ENCODE assay signal across 15 cellular contexts in genomic region chr18:55243255-55243654, GRCh38.
DNase-seq lines count a peak whose midpoint lies in the region; ATAC-seq and TF ChIP-seq lines count a peak whose summit lies in the region.
"Had no signal": no experiment of that assay in that cellular context is flagged by ENCODE, and none has a peak within 500 bp of the region (broad histone marks: within the 10 kb centered on the region; RNA-seq: fewer than 3 reads in every experiment).

No MANE protein-coding gene starts in this region.

- no peak for ATAC-seq in right cardiac atrium
- ATAC-seq in left ventricle myocardium superior, result no peak
- ATAC-seq in GM18861 (IDR thresholded peaks at IDR 0.05; ENCODE audit: unreplicated experiment), result no peak
- ATAC-seq: Panc1 had no signal

- H3K27me3 ChIP-seq in right cardiac atrium (ENCODE audit: control insufficient read depth, insufficient read depth), result no peaks in the 10 kb centered on the region
- H3K27me3 ChIP-seq in esophagus muscularis mucosa, result no peaks in the 10 kb centered on the region
- no peaks in the 10 kb centered on the region for H3K27me3 ChIP-seq in skeletal muscle tissue (ENCODE audit: control insufficient read depth in 3 of 3, insufficient read depth in 3 of 3, low read length in 3 of 3)

- H3K36me3 ChIP-seq in esophagus muscularis mucosa, result peaks cover 0 to 23% (median 0%) of the 10 kb centered on the region in 4 donors
- H3K36me3 ChIP-seq in skeletal muscle tissue (ENCODE audit: control insufficient read depth in 3 of 3, insufficient read depth in 3 of 3, low read length in 3 of 3), result peaks cover 2 to 7% (median 4%) of the 10 kb centered on the region in 3 donors

- DNase-seq in right cardiac atrium (no peak), left ventricle myocardium superior (no peak), esophagus muscularis mucosa (ENCODE audit: extremely low spot score) (no peak), NCI-H748 (lab: John Stamatoyannopoulos, UW; ENCODE audit: unreplicated experiment) (no peak), AML-193 (lab: John Stamatoyannopoulos, UW) (no peak), GF-D8 (lab: John Stamatoyannopoulos, UW) (no peak)
- DNase-seq: activated CD4-positive, alpha-beta T cell treated with anti-CD3 and anti-CD28 coated beads, Interleukin-2, amount 50 U/mL, for 1 hour; activated naive CD4-positive, alpha-beta T cell treated with anti-CD3 and anti-CD28 coated beads, Interleukin-2, amount 50 U/mL, for 16 hours; effector CD8-positive, alpha-beta T cell; Kasumi-1; NCI-H1417 treated with DMSO at 0.1 percent for 48 hours; NCI-H2171 had no signal

- H3K9me3 ChIP-seq in right cardiac atrium (ENCODE audit: control insufficient read depth, low read length), result no peaks in the 10 kb centered on the region
- H3K9me3 ChIP-seq in esophagus muscularis mucosa, result no peaks in the 10 kb centered on the region
- no peaks in the 10 kb centered on the region for H3K9me3 ChIP-seq in skeletal muscle tissue (ENCODE audit: control insufficient read depth in 3 of 3, low read length in 3 of 3)

- H3K4me1 ChIP-seq in right cardiac atrium (ENCODE audit: control insufficient read depth, insufficient read depth, low read length), result peaks cover 7% of the 10 kb centered on the region
- peaks cover 38 to 55% (median 46%) of the 10 kb centered on the region in 4 donors for H3K4me1 ChIP-seq in esophagus muscularis mucosa
- H3K4me1 ChIP-seq in skeletal muscle tissue (ENCODE audit: control insufficient read depth in 3 of 3, insufficient read depth in 3 of 3, low read length in 3 of 3), result peaks cover 5 to 19% (median 10%) of the 10 kb centered on the region in 3 donors

- H3K4me3 ChIP-seq in right cardiac atrium (ENCODE audit: low read length) (no peak overlapping the region), esophagus muscularis mucosa (no peak overlapping the region), skeletal muscle tissue (ENCODE audit: low read length in 3 of 3) (no peak overlapping the region)

- intact Hi-C loops in right cardiac atrium (cut with DNase I), result loop anchor here in 1 of 4 donors (5.0 kb wide), 1 partner anchor 79 kb away; no protein-coding TSS in a partner anchor
- intact Hi-C loops in left ventricle myocardium superior (cut with micrococcal nuclease), result no loop called here
- intact Hi-C loops in esophagus muscularis mucosa (cut with DNase I), result no loop called here

- no peak overlapping the region for H3K9ac ChIP-seq in skeletal muscle tissue (ENCODE audit: low read depth in 1 of 3, low read length in 3 of 3)

- TF ChIP-seq POLR2A in esophagus muscularis mucosa (IDR thresholded peaks at IDR 0.05; ENCODE audit: low read depth), result no peak

- H3K27ac ChIP-seq in right cardiac atrium (ENCODE audit: low read length) (peak overlapping the region; percentile 95), esophagus muscularis mucosa (replicated peaks in 1 of 4) (peak overlapping the region; percentile 33 to 71 (median 56)), skeletal muscle tissue (ENCODE audit: low read depth, low read length) (peak overlapping the region; percentile 59)

- no peak for TF ChIP-seq CTCF in esophagus muscularis mucosa (IDR thresholded peaks at IDR 0.05)

- 55% methylated on average over 2 of the region's 2 CpGs for WGBS in right cardiac atrium
- 67% methylated on average over 2 of the region's 2 CpGs for WGBS in esophagus muscularis mucosa

- TF ChIP-seq EP300 in esophagus muscularis mucosa (IDR thresholded peaks at IDR 0.05), result no peak
